ENCODE assay signal across 1 cellular context in genomic region chr1:39212499-39212898, GRCh38.
A peak's percentile ranks its signal among the peaks of the same experiment; 100 is the strongest.
TF ChIP-seq lines count a peak whose summit lies in the region.

No MANE protein-coding gene starts in this region.

TF ChIP-seq in IMR-90, 13 proteins besides CTCF, POLR2A, EP300 and RAD21:
- no peak for TF ChIP-seq MAZ (IDR thresholded peaks at IDR 0.05; ENCODE audit: borderline replicate concordance, low read depth, low read length)
- TF ChIP-seq CEBPB (IDR thresholded peaks at IDR 0.05; ENCODE audit: low read depth, low read length), result peak; percentile 52
